ENCODE assay signal across 7 cellular contexts in the genomic region with DNA sequence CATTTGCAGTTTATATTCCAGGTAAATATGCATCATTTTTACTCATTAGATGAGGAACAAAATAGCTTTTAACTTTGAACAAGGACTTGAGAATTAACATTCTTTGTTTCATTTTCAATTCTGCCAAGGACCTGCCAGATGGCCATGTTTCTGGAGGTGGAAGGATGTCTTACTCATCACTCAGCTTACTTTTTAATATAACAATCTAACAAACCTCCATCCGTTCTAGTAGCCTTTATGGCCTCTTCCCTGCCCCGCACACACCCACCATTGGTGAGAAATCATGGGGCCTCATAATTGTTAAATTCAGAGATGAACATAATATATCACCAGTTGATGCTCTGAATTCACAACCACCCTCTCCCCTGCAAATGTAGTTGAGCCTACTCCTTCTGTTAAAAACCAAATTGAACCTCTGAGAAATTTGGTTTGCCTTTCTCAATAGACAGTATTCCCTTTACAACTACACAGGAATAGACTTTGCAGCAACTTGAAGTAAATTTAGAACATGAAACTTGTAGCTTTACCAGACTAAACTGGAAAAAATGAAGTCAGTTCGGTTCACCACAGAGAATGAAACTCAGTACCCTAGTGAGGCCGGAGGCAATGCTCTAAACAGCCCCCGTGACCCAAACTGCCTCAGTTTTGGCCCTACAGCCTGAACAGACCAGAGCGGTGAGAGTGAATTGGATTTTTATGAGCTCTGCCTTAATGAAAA. TPM values are rescaled to one million over a fixed set of nuclear protein-coding genes. Genes with fewer than 3 reads are reported as not detected.
DNase-seq lines count a peak whose midpoint lies in the region; ATAC-seq, FAIRE-seq and TF ChIP-seq lines count a peak whose summit lies in the region.

No MANE protein-coding gene starts in this region.

- TF ChIP-seq CTCF in HepG2 (CRISPR knock-in tag; IDR thresholded peaks at IDR 0.05) (no peak), transverse colon (IDR thresholded peaks at IDR 0.05) (no peak)

- no peaks in the 10 kb centered on the region for H3K9me3 ChIP-seq in HepG2 (ENCODE audit: low read length)
- no peaks in the 10 kb centered on the region for H3K9me3 ChIP-seq in transverse colon

- peak overlapping the region; percentile 38 for H3K27ac ChIP-seq in HepG2 (ENCODE audit: extremely low read length, insufficient read depth, low read length)
- H3K27ac ChIP-seq in transverse colon, result no peak overlapping the region

- WGBS in HepG2 (ENCODE audit: low lambda C conversion rate), result 94% methylated on average over 4 of the region's 6 CpGs
- 69 to 100% methylated on average over 1 to 6 of the region's 6 CpGs for WGBS in transverse colon (ENCODE audit: low coverage in 1 of 2), 2 donors

- H3K4me1 ChIP-seq in HepG2 (ENCODE audit: insufficient read depth, low read length) (peaks cover 22% of the 10 kb centered on the region), transverse colon (no peaks in the 10 kb centered on the region)

- H4K20me1 ChIP-seq in HepG2 (ENCODE audit: insufficient read depth, low read length), result no peaks in the 10 kb centered on the region

- no peaks in the 10 kb centered on the region for H3K79me2 ChIP-seq in HepG2 (ENCODE audit: insufficient read depth, low read length)

- POLR2A ChIA-PET in HepG2 (lab: Yijun Ruan, JAX), result interaction anchor here (1.1 kb wide), 1 partner anchor 48 kb away, joined by 4 read pairs; no protein-coding TSS in a partner anchor

- no peak overlapping the region for H2AFZ ChIP-seq in HepG2 (ENCODE audit: low read length)

- intact Hi-C loops in HepG2 (cut with micrococcal nuclease; ENCODE audit: unreplicated experiment), result no loop called here
- intact Hi-C loops in transverse colon (cut with DNase I; ENCODE audit: low total_unique reads), result no loop called here

- TF ChIP-seq EP300 in HepG2 (IDR thresholded peaks at IDR 0.05; ENCODE audit: low read depth in 2 of 2, low read length in 2 of 2), result no peak
- TF ChIP-seq EP300 in HepG2 (CRISPR knock-in tag; IDR thresholded peaks at IDR 0.05; ENCODE audit: borderline replicate concordance), result no peak
- no peak for TF ChIP-seq EP300 in transverse colon (IDR thresholded peaks at IDR 0.05; ENCODE audit: low read depth)

- no peaks in the 10 kb centered on the region for H3K36me3 ChIP-seq in HepG2 (replicated peaks in 1 of 2; ENCODE audit: control insufficient read depth in 1 of 2, insufficient read depth in 2 of 2, low read length in 2 of 2)
- no peaks in the 10 kb centered on the region for H3K36me3 ChIP-seq in transverse colon

- BruUV-seq in HepG2 (replicated peaks; lab: Mats Ljungman, UMichigan), result no TSS peak

- TF ChIP-seq POLR2A in HepG2 (IDR thresholded peaks at IDR 0.05; ENCODE audit: insufficient read depth in 1 of 2, low read depth in 2 of 2, low read length in 2 of 2), result no peak
- TF ChIP-seq POLR2A in transverse colon (IDR thresholded peaks at IDR 0.05), result no peak

- in situ Hi-C loops in HepG2 (cut with HindIII; ENCODE audit: extremely low pct_ligation_motif_present, low pct_unique_long_range_greater_than_20kb) (no loop called here), transverse colon (cut with MboI; ENCODE audit: low pct_ligation_motif_present in 1 of 4, low pct_unique_long_range_greater_than_20kb in 1 of 4, low sequenced_read_pairs in 3 of 4) (no loop called here)

- no peaks in the 10 kb centered on the region for H3K27me3 ChIP-seq in HepG2 (ENCODE audit: control insufficient read depth in 1 of 2, insufficient read depth in 2 of 2, low read length in 2 of 2)
- no peaks in the 10 kb centered on the region for H3K27me3 ChIP-seq in transverse colon

- no peak for TF ChIP-seq RAD21 in HepG2 (CRISPR knock-in tag; IDR thresholded peaks at IDR 0.05)

- no peak overlapping the region for H3K4me3 ChIP-seq in HepG2 (replicated peaks in 1 of 3; ENCODE audit: insufficient read depth in 1 of 3, low read depth in 2 of 3, low read length in 3 of 3)
- H3K4me3 ChIP-seq in transverse colon, result no peak overlapping the region

- DNase-seq in HepG2 (ENCODE audit: low spot score) (no peak), NCI-H510A treated with DMSO at 0.1 percent for 48 hours (lab: John Stamatoyannopoulos, UW) (no peak), transverse colon (no peak), hepatic stellate cell (ENCODE audit: low spot score) (no peak)

- CTCF ChIA-PET in HepG2 (lab: Yijun Ruan, JAX; ENCODE audit: low intra/inter-chr PET ratio, low total read pairs), result no interaction called here

- ATAC-seq in GM18868 (IDR thresholded peaks at IDR 0.05; ENCODE audit: unreplicated experiment) (peak; percentile 89), GM21737 (IDR thresholded peaks at IDR 0.05; ENCODE audit: unreplicated experiment) (peak; percentile 81), HG03571 (IDR thresholded peaks at IDR 0.05; ENCODE audit: unreplicated experiment) (peak; percentile 62), HepG2 (no peak)

- H3K4me2 ChIP-seq in HepG2 (ENCODE audit: low read depth, low read length), result no peak overlapping the region

- FAIRE-seq in HepG2 (lab: Jason Lieb, UNC), result no peak

- no peak overlapping the region for H3K9ac ChIP-seq in HepG2 (ENCODE audit: insufficient read depth, low read depth, low read length)

TF ChIP-seq in HepG2, 621 proteins besides CTCF, POLR2A, EP300 and RAD21:
- no peak for TF ChIP-seq MTF1 (CRISPR knock-in tag; IDR thresholded peaks at IDR 0.05)

RNA-seq across cellular contexts. Expression of gene ACSL4, which starts 50.1 kb away (rescaled TPM):
- total RNA-seq in HepG2 (2016; rRNA removed; fragmentation: Illumina TruSeq; extraction: Trizol), result 316 and 521 TPM in 2 replicates
- 26.7 and 28.6 TPM in 2 replicates for total RNA-seq in HepG2 (2016; cell fraction: cytosol; rRNA removed; fragmentation: Illumina TruSeq; extraction: Trizol; ENCODE audit: low read depth)
- total RNA-seq in HepG2 (2016; cell fraction: insoluble cytoplasmic fraction; rRNA removed; fragmentation: Illumina TruSeq; extraction: Trizol), result 304 and 484 TPM in 2 replicates
- 83.2 and 99.0 TPM in 2 replicates for total RNA-seq in HepG2 (2016; cell fraction: membrane; rRNA removed; fragmentation: Illumina TruSeq; extraction: Trizol)
- 195 and 201 TPM in 2 replicates for total RNA-seq in HepG2 (2016; cell fraction: nucleus; rRNA removed; fragmentation: Illumina TruSeq; extraction: Trizol)
- polyA plus RNA-seq in HepG2 (2011; rRNA removed), result 176 and 207 TPM in 2 replicates
- 107 and 171 TPM in 2 replicates for polyA plus RNA-seq in HepG2 (2011; cell fraction: cytosol; rRNA removed)
- polyA plus RNA-seq in HepG2 (2011; cell fraction: nucleus; rRNA removed), result 84.2 and 108 TPM in 2 replicates
- polyA plus RNA-seq in HepG2 (2012), result 293 and 329 TPM in 2 replicates
- polyA plus RNA-seq in HepG2 (2016; cell fraction: cytosol; fragmentation: Illumina TruSeq; extraction: Trizol; ENCODE audit: low read depth), result 5.7 and 7.1 TPM in 2 replicates
- 281 and 310 TPM in 2 replicates for polyA plus RNA-seq in HepG2 (2016; cell fraction: insoluble cytoplasmic fraction; fragmentation: Illumina TruSeq; extraction: Trizol; ENCODE audit: low read depth)
- polyA plus RNA-seq in HepG2 (2016; cell fraction: membrane; fragmentation: Illumina TruSeq; extraction: Trizol; ENCODE audit: low read depth), result 26.0 and 28.9 TPM in 2 replicates
- polyA plus RNA-seq in HepG2 (2016; cell fraction: nucleus; fragmentation: Illumina TruSeq; extraction: Trizol; ENCODE audit: insufficient read depth, low read depth), result 191 and 192 TPM in 2 replicates
- polyA minus RNA-seq in HepG2 (2011; rRNA and poly(A)+ RNA removed; ENCODE audit: low replicate concordance), result 51.4 and 478 TPM in 2 replicates
- polyA minus RNA-seq in HepG2 (2011; cell fraction: cytosol; rRNA and poly(A)+ RNA removed), result 475 and 658 TPM in 2 replicates
- 386 and 495 TPM in 2 replicates for polyA minus RNA-seq in HepG2 (2011; cell fraction: nucleus; rRNA and poly(A)+ RNA removed)
- 10 to 100 TPM in 1 of 4 donors, 1 to 10 TPM in 3; 8.2 to 20.8 (median 9.6) TPM for total RNA-seq in transverse colon
